Comparison of ENCODE assay signal across 18 cellular contexts in genomic region chr1:156134716-156135435, GRCh38.
"Had no signal": no experiment of that assay in that cellular context is flagged by ENCODE, and none has a peak within 500 bp of the region (broad histone marks: within the 10 kb centered on the region; RNA-seq: fewer than 3 reads in every experiment).

No MANE protein-coding gene starts in this region.

- H3K4me3 ChIP-seq: skin epidermis had no signal

- H3K9ac ChIP-seq: parathyroid adenoma had no signal

- H3K27ac ChIP-seq: brain microvascular endothelial cell, parathyroid adenoma had no signal

- H3K4me3 Mint-ChIP-seq: activated naive CD8-positive, alpha-beta T cell treated with anti-CD3 and anti-CD28 coated beads for 36 hours; dendritic cell treated with granulocyte-macrophage colony-stimulating factor and Interleukin-4, amounts not matched to agents 40 ng/mL and 50 ng/mL, for 4 days; immature natural killer cell had no signal

- H3K4me1 ChIP-seq: parathyroid adenoma had no signal

- DNase-seq: activated CD4-positive, alpha-beta T cell treated with anti-CD3 and anti-CD28 coated beads, Interleukin-2, amount 50 U/mL, for 1 hour; activated CD8-positive, alpha-beta memory T cell treated with anti-CD3 and anti-CD28 coated beads for 24 hours; activated naive CD8-positive, alpha-beta T cell treated with anti-CD3 and anti-CD28 coated beads for 36 hours; brain microvascular endothelial cell; effector memory CD4-positive, alpha-beta T cell; foreskin melanocyte; head of caudate nucleus; immature natural killer cell; midbrain; retina; stimulated activated CD4-positive, alpha-beta T cell treated with anti-CD3 and anti-CD28 coated beads, Interleukin-15, amount 100 ng/mL, for 24 hours; stimulated activated CD4-positive, alpha-beta T cell treated with anti-CD3 and anti-CD28 coated beads, Interleukin-4, amount 100 ng/mL, for 24 hours; stimulated activated naive CD4-positive, alpha-beta T cell; T-helper 9 cell had no signal

- H3K36me3 Mint-ChIP-seq: immature natural killer cell had no signal

- H3K27me3 ChIP-seq: brain microvascular endothelial cell had no signal

- H3K27me3 Mint-ChIP-seq: activated naive CD8-positive, alpha-beta T cell treated with anti-CD3 and anti-CD28 coated beads for 36 hours had no signal

- H3K27ac Mint-ChIP-seq: activated naive CD8-positive, alpha-beta T cell treated with anti-CD3 and anti-CD28 coated beads for 36 hours; dendritic cell treated with granulocyte-macrophage colony-stimulating factor and Interleukin-4, amounts not matched to agents 40 ng/mL and 50 ng/mL, for 4 days had no signal

- H3K9me3 Mint-ChIP-seq: activated naive CD8-positive, alpha-beta T cell treated with anti-CD3 and anti-CD28 coated beads for 36 hours; dendritic cell treated with granulocyte-macrophage colony-stimulating factor and Interleukin-4, amounts not matched to agents 40 ng/mL and 50 ng/mL, for 4 days; immature natural killer cell had no signal

- ATAC-seq: activated CD4-positive, CD25-positive, alpha-beta regulatory T cell treated with anti-CD3 and anti-CD28 coated beads, Interleukin-2, amount 50 U/mL, for 24 hours had no signal

- H3K4me1 Mint-ChIP-seq: immature natural killer cell had no signal
